Comparison of ENCODE assay signal across 6 cellular contexts in the genomic region with DNA sequence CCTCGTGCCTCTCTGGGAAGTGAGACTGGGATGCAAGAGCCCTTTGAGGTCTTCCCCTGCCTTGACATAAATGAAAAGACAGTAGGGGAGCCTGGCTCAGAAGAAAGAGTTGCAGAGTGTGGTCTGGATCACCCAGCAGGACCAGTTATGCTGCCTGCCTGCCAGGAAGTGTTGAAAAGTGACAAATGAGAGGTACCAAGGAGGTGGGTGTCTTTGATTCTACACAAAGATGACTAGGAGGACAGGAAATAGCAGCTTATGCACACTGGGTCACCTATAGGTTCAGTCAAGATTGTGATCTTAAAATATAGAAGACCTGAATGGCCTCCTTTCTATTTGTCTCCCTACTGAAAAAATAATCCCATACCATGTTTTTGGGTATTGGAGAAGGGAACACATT.
DNase-seq lines count a peak whose midpoint lies in the region; ATAC-seq and TF ChIP-seq lines count a peak whose summit lies in the region.
"Not testable (repeated sequence)": the region's sequence is repeated elsewhere in the genome, so short reads cannot be mapped to it uniquely, and the experiment has no call there.

No MANE protein-coding gene starts in this region.

- not testable (repeated sequence) for H3K27me3 Mint-ChIP-seq in T-helper 1 cell treated with Interleukin-12 subunit alpha and Interleukin-12 subunit beta and Interleukin-4 antibody, amounts not matched to agents 30 μg/mL and 1 μg/mL, for 36 hours (ENCODE audit: low read depth); activated CD8-positive, alpha-beta T cell treated with anti-CD3 and anti-CD28 coated beads for 36 hours; natural killer cell (ENCODE audit: low read depth in 2 of 2); stimulated activated naive CD8-positive, alpha-beta T cell treated with anti-CD3 and anti-CD28 coated beads, Interleukin-15, amount 100 ng/mL, for 72 hours

- H3K36me3 Mint-ChIP-seq in T-helper 1 cell treated with Interleukin-12 subunit alpha and Interleukin-12 subunit beta and Interleukin-4 antibody, amounts not matched to agents 30 μg/mL and 1 μg/mL, for 36 hours (ENCODE audit: low read depth); activated CD8-positive, alpha-beta T cell treated with anti-CD3 and anti-CD28 coated beads for 36 hours (ENCODE audit: low read depth); activated naive CD4-positive, alpha-beta T cell treated with anti-CD3 and anti-CD28 coated beads, Interleukin-2, amount 50 U/mL, for 72 hours; natural killer cell: not testable (repeated sequence)

- not testable (repeated sequence) for H3K27ac Mint-ChIP-seq in T-helper 1 cell treated with Interleukin-12 subunit alpha and Interleukin-12 subunit beta and Interleukin-4 antibody, amounts not matched to agents 30 μg/mL and 1 μg/mL, for 36 hours; activated CD8-positive, alpha-beta T cell treated with anti-CD3 and anti-CD28 coated beads for 36 hours; activated naive CD4-positive, alpha-beta T cell treated with anti-CD3 and anti-CD28 coated beads, Interleukin-2, amount 50 U/mL, for 72 hours; natural killer cell; stimulated activated naive CD8-positive, alpha-beta T cell treated with anti-CD3 and anti-CD28 coated beads, Interleukin-15, amount 100 ng/mL, for 72 hours

- CTCF ChIA-PET in activated CD8-positive, alpha-beta T cell treated with anti-CD3 and anti-CD28 coated beads for 36 hours (lab: Charles Lee): not testable (repeated sequence)

- not testable (repeated sequence) for H3K4me1 Mint-ChIP-seq in T-helper 1 cell treated with Interleukin-12 subunit alpha and Interleukin-12 subunit beta and Interleukin-4 antibody, amounts not matched to agents 30 μg/mL and 1 μg/mL, for 36 hours (ENCODE audit: low read depth); activated CD8-positive, alpha-beta T cell treated with anti-CD3 and anti-CD28 coated beads for 36 hours (ENCODE audit: low read depth); natural killer cell; stimulated activated naive CD8-positive, alpha-beta T cell treated with anti-CD3 and anti-CD28 coated beads, Interleukin-15, amount 100 ng/mL, for 72 hours

- intact Hi-C loops in activated CD8-positive, alpha-beta T cell treated with anti-CD3 and anti-CD28 coated beads for 36 hours (cut with micrococcal nuclease); natural killer cell (cut with micrococcal nuclease): not testable (repeated sequence)

- POLR2A ChIA-PET in activated CD8-positive, alpha-beta T cell treated with anti-CD3 and anti-CD28 coated beads for 36 hours (lab: Charles Lee): not testable (repeated sequence)

- not testable (repeated sequence) for TF ChIP-seq CTCF in activated CD8-positive, alpha-beta T cell treated with anti-CD3 and anti-CD28 coated beads for 36 hours (IDR thresholded peaks at IDR 0.05); natural killer cell (IDR thresholded peaks at IDR 0.05)

- not testable (repeated sequence) for DNase-seq in activated CD8-positive, alpha-beta T cell treated with anti-CD3 and anti-CD28 coated beads for 36 hours; activated naive CD4-positive, alpha-beta T cell treated with anti-CD3 and anti-CD28 coated beads, Interleukin-2, amount 50 U/mL, for 72 hours (ENCODE audit: low spot score in 2 of 2); natural killer cell; stimulated activated naive CD8-positive, alpha-beta T cell treated with anti-CD3 and anti-CD28 coated beads, Interleukin-15, amount 100 ng/mL, for 72 hours

- H3K9me3 Mint-ChIP-seq in T-helper 1 cell treated with Interleukin-12 subunit alpha and Interleukin-12 subunit beta and Interleukin-4 antibody, amounts not matched to agents 30 μg/mL and 1 μg/mL, for 36 hours; activated CD8-positive, alpha-beta T cell treated with anti-CD3 and anti-CD28 coated beads for 36 hours; activated naive CD4-positive, alpha-beta T cell treated with anti-CD3 and anti-CD28 coated beads, Interleukin-2, amount 50 U/mL, for 72 hours; natural killer cell; stimulated activated naive CD8-positive, alpha-beta T cell treated with anti-CD3 and anti-CD28 coated beads, Interleukin-15, amount 100 ng/mL, for 72 hours: not testable (repeated sequence)

- ATAC-seq in activated CD8-positive, alpha-beta T cell treated with anti-CD3 and anti-CD28 coated beads for 36 hours: peak; percentile 96
- peak; percentile 60 to 70 for ATAC-seq in activated naive CD4-positive, alpha-beta T cell treated with anti-CD3 and anti-CD28 coated beads, Interleukin-2, amount 50 U/mL, for 72 hours
- ATAC-seq in esophagus mucosa (peak; percentile 91), natural killer cell (peak in 2 of 3 donors; percentile 55 to 64)
- peak; percentile 83 for ATAC-seq in stimulated activated naive CD8-positive, alpha-beta T cell treated with anti-CD3 and anti-CD28 coated beads, Interleukin-15, amount 100 ng/mL, for 72 hours

- peak overlapping the region; percentile 25 for H3K4me3 Mint-ChIP-seq in T-helper 1 cell treated with Interleukin-12 subunit alpha and Interleukin-12 subunit beta and Interleukin-4 antibody, amounts not matched to agents 30 μg/mL and 1 μg/mL, for 36 hours
- not testable (repeated sequence) for H3K4me3 Mint-ChIP-seq in activated CD8-positive, alpha-beta T cell treated with anti-CD3 and anti-CD28 coated beads for 36 hours; natural killer cell; stimulated activated naive CD8-positive, alpha-beta T cell treated with anti-CD3 and anti-CD28 coated beads, Interleukin-15, amount 100 ng/mL, for 72 hours
